Comparison of ENCODE assay signal across 1 cellular context in genomic region chr1:145981299-145981600, GRCh38.
TF ChIP-seq lines count a peak whose summit lies in the region.

No MANE protein-coding gene starts in this region.

TF ChIP-seq in GM12878, 131 proteins besides CTCF, POLR2A, EP300 and RAD21:
- TF ChIP-seq RBBP5 (conservative IDR thresholded peaks at IDR 0.05), result no peak
- no peak for TF ChIP-seq FOXM1 (IDR thresholded peaks at IDR 0.05; ENCODE audit: low read depth, low read length)
- TF ChIP-seq IRF5 (IDR thresholded peaks at IDR 0.05; ENCODE audit: borderline replicate concordance), result no peak
- no peak for TF ChIP-seq LARP7 (IDR thresholded peaks at IDR 0.05)
- TF ChIP-seq SREBF1 (IDR thresholded peaks at IDR 0.05; ENCODE audit: low read length), result no peak
- TF ChIP-seq, protein P1, sequence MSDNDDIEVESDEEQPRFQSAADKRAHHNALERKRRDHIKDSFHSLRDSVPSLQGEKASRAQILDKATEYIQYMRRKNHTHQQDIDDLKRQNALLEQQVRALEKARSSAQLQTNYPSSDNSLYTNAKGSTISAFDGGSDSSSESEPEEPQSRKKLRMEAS (IDR thresholded peaks at IDR 0.05; ENCODE audit: low read depth, low read length), result no peak
- TF ChIP-seq ZNF622 (IDR thresholded peaks at IDR 0.05), result no peak
- no peak for TF ChIP-seq CHD1 (IDR thresholded peaks at IDR 0.05; ENCODE audit: low read depth, low read length)
- TF ChIP-seq RUNX3 (IDR thresholded peaks at IDR 0.05; ENCODE audit: low read length), result no peak
- no peak for TF ChIP-seq KAT2A (conservative IDR thresholded peaks at IDR 0.05; ENCODE audit: control insufficient read depth, low read depth, low read length)
- TF ChIP-seq WRNIP1 (IDR thresholded peaks at IDR 0.05; ENCODE audit: borderline replicate concordance, low read depth, low read length), result no peak
